8 cellular contexts compared by ENCODE assay signal in genomic region chr20:37527638-37528441, GRCh38. TPM values are rescaled to one million over a fixed set of nuclear protein-coding genes. Genes with fewer than 3 reads are reported as not detected.
DNase-seq lines count a peak whose midpoint lies in the region; ATAC-seq, FAIRE-seq and TF ChIP-seq lines count a peak whose summit lies in the region.

A gene with protein sequence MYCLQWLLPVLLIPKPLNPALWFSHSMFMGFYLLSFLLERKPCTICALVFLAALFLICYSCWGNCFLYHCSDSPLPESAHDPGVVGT (minus strand): TSS chr20:37527876. CDS start chr20:37519174, 8,702 bp downstream.

- H3K36me3 ChIP-seq in right atrium auricular region = no peaks in the 10 kb centered on the region

- H3K36me3 Mint-ChIP-seq in T-helper 2 cell treated with Interferon-gamma antibody and Interleukin-4, amounts not matched to agents 5 μg/mL and 100 μg/mL, for 36 hours (ENCODE audit: low read depth) = no peaks in the 10 kb centered on the region

- FAIRE-seq in GM12892 (lab: Jason Lieb, UNC) (peak; percentile 93), urothelium cell line (lab: Jason Lieb, UNC) (no peak)

- peak within 1 kb of the TSS; percentile 97 to 100 for H3K4me3 ChIP-seq in right atrium auricular region

- peaks cover 32% of the 10 kb centered on the region for H3K4me1 Mint-ChIP-seq in T-helper 2 cell treated with Interferon-gamma antibody and Interleukin-4, amounts not matched to agents 5 μg/mL and 100 μg/mL, for 36 hours (ENCODE audit: low read depth)

- no peak for TF ChIP-seq CTCF in right atrium auricular region (IDR thresholded peaks at IDR 0.05)

- ATAC-seq in HG02885 (IDR thresholded peaks at IDR 0.05; ENCODE audit: poor library complexity, unreplicated experiment) = peak; percentile 78

- TF ChIP-seq POLR2A in GM12892 (IDR thresholded peaks at IDR 0.05; ENCODE audit: low read depth, low read length) = peak; percentile 95

- H3K27ac ChIP-seq in right atrium auricular region = peak within 1 kb of the TSS; percentile 95 to 96

- H3K4me3 Mint-ChIP-seq in T-helper 2 cell treated with Interferon-gamma antibody and Interleukin-4, amounts not matched to agents 5 μg/mL and 100 μg/mL, for 36 hours = peak within 1 kb of the TSS; percentile 87

- DNase-seq in GM12892 (ENCODE audit: insufficient read length) (peak; percentile 96), NCI-H1930 (lab: John Stamatoyannopoulos, UW) (peak; percentile 88 to 95), anterior cingulate cortex (lab: John Stamatoyannopoulos, UW) (peak; percentile 44 to 95 (median 86)), right atrium auricular region (ENCODE audit: low spot score) (peak; percentile 94), putamen (ENCODE audit: low spot score) (peak; percentile 86), urothelium cell line (ENCODE audit: low spot score) (peak; percentile 98)
- peak; percentile 87 for DNase-seq in T-helper 2 cell treated with Interferon-gamma antibody and Interleukin-4, amounts not matched to agents 5 μg/mL and 100 μg/mL, for 36 hours (ENCODE audit: low spot score)

- H3K27me3 Mint-ChIP-seq in T-helper 2 cell treated with Interferon-gamma antibody and Interleukin-4, amounts not matched to agents 5 μg/mL and 100 μg/mL, for 36 hours (ENCODE audit: low read depth) = no peaks in the 10 kb centered on the region

- H3K4me1 ChIP-seq in right atrium auricular region = peaks cover 0 to 47% of the 10 kb centered on the region in 2 donors

- no peaks in the 10 kb centered on the region for H3K9me3 Mint-ChIP-seq in T-helper 2 cell treated with Interferon-gamma antibody and Interleukin-4, amounts not matched to agents 5 μg/mL and 100 μg/mL, for 36 hours

- no peaks in the 10 kb centered on the region for H3K9me3 ChIP-seq in right atrium auricular region

- H3K27me3 ChIP-seq in right atrium auricular region = no peaks in the 10 kb centered on the region

- H3K27ac Mint-ChIP-seq in T-helper 2 cell treated with Interferon-gamma antibody and Interleukin-4, amounts not matched to agents 5 μg/mL and 100 μg/mL, for 36 hours = peak within 1 kb of the TSS; percentile 99

RNA-seq across cellular contexts. Expression of the gene that starts here (rescaled TPM):
- 20.0 TPM for polyA plus RNA-seq in GM12892 (2012; ENCODE audit: missing spikeins)
- total RNA-seq in right atrium auricular region = 10 to 100 TPM; 66.6 to 78.7 TPM

Comparison
In these comparisons a context has a peak if more than half of its experiments do, and no peak if none do; other contexts are left out.
1. Peak in every context shown above with its lines: DNase-seq, ATAC-seq, H3K4me3 ChIP-seq and H3K27ac ChIP-seq.